1 cellular context compared by ENCODE assay signal in genomic region chr15:78085928-78086327, GRCh38.
TF ChIP-seq lines count a peak whose summit lies in the region.

No MANE protein-coding gene starts in this region.

TF ChIP-seq in HepG2, 621 proteins besides CTCF, POLR2A, EP300 and RAD21:
- TF ChIP-seq RBM22 (optimal IDR thresholded peaks at IDR 0.05; ENCODE audit: low read length) (no peak), CEBPB (IDR thresholded peaks at IDR 0.05; ENCODE audit: borderline replicate concordance, low read depth, low read length) (peak; percentile 38; the same call in 1 of the 2 replicates)
TF ChIP-seq in HepG2: peak in this region for 1.
